Comparison of ENCODE assay signal across 8 cellular contexts in the genomic region with DNA sequence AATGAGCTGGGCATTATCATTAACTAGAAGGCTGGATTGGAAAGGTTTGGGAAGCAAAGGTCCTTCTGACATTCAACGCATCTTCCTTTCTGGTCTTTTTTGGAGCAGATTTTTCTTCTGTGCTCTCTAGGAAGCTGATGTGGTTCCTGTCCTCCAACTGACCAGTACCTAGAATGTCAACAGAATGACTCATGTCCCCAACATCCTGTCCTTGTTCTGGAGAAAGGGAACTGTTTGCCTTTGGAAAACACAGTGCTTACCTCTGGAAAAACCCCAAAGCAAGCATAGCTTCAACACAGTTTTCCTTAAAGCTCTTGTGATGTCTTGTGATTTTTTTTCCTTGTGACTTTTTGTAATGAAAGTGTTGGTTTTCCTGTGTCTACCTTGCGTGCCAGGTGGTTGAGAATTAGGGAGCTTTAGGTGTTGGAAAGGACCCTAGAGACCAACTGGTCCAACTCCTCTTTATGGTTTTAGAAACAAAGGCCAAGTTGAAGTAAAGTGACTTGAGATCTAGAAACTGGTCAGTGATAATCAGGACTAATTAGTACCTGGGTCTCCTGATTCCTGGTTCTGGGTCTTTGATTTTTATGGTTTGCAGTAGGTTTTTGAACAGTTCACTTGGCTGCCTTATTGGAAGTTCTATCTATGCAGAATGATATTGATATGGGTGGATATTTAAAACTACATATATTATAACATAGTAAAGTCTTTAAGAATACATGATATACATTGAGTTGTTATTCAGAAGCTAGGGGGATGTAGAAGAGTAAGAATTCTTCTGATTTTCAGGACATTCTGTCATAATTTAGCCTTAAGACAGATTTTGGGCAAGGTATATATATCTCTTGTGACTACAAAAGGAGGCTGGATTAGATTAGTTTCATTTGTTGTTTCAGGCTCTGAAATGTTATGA.
DNase-seq lines count a peak whose midpoint lies in the region; ATAC-seq lines count a peak whose summit lies in the region.

No MANE protein-coding gene starts in this region.

- peak; percentile 4 for ATAC-seq in GM18519 (IDR thresholded peaks at IDR 0.05; ENCODE audit: low FRiP score, unreplicated experiment)
- peak; percentile 18 for ATAC-seq in HG03558 (IDR thresholded peaks at IDR 0.05; ENCODE audit: extremely low read depth, unreplicated experiment)

- DNase-seq in dermis blood vessel endothelial cell, result peak; percentile 82
- DNase-seq in renal cortical epithelial cell (ENCODE audit: low read depth), result peak; percentile 89
- no peak for DNase-seq in stimulated activated CD4-positive, alpha-beta T cell treated with anti-CD3 and anti-CD28 coated beads, Interleukin-12 subunit alpha, Interleukin-12 subunit beta, amount 100 ng/mL, for 4 hours
- DNase-seq in T-helper 9 cell, result no peak
- DNase-seq in epidermal melanocyte (ENCODE audit: insufficient read length, low spot score), result no peak
- DNase-seq in NCI-H146 treated with DMSO at 0.1 percent for 48 hours (lab: John Stamatoyannopoulos, UW; ENCODE audit: unreplicated experiment), result no peak

Comparison
In these comparisons a context has a peak if more than half of its experiments do, and no peak if none do; other contexts are left out.
1. DNase-seq: peak in dermis blood vessel endothelial cell (single experiment) and renal cortical epithelial cell (single experiment); none in stimulated activated CD4-positive, alpha-beta T cell treated with anti-CD3 and anti-CD28 coated beads, Interleukin-12 subunit alpha, Interleukin-12 subunit beta, amount 100 ng/mL, for 4 hours (single experiment), T-helper 9 cell (single experiment), epidermal melanocyte (single experiment) and NCI-H146 treated with DMSO at 0.1 percent for 48 hours (single experiment).